ENCODE assay signal across 22 cellular contexts in genomic region chr21:37064841-37065240, GRCh38. TPM values are rescaled to one million over a fixed set of nuclear protein-coding genes. Genes with fewer than 3 reads are reported as not detected.
"Had no signal": no experiment of that assay in that cellular context is flagged by ENCODE, and none has a peak within 500 bp of the region (broad histone marks: within the 10 kb centered on the region; RNA-seq: fewer than 3 reads in every experiment).

No MANE protein-coding gene starts in this region.

- ATAC-seq: esophagus mucosa; gastroesophageal sphincter; heart right ventricle; left ventricle myocardium superior; mucosa of descending colon; stimulated activated naive B cell treated with anti-CD40 and anti-IgM and Interleukin-4, amounts not matched to agents 10 μg/mL and 1 μg/mL and 100 μg/mL, for 72 hours; upper lobe of right lung had no signal

- H3K27ac ChIP-seq: breast epithelium, coronary artery, gastroesophageal sphincter, heart right ventricle, neutrophil, parathyroid adenoma, sigmoid colon, upper lobe of right lung, VCaP had no signal

- H3K79me2 ChIP-seq: parathyroid adenoma had no signal

- H3K27me3 ChIP-seq: breast epithelium, gastroesophageal sphincter, heart right ventricle, neutrophil, sigmoid colon, upper lobe of right lung had no signal

- H3K9me3 ChIP-seq: breast epithelium, gastroesophageal sphincter, mucosa of descending colon, neutrophil, sigmoid colon, upper lobe of right lung had no signal

- H3K27ac Mint-ChIP-seq: activated naive CD8-positive, alpha-beta T cell treated with anti-CD3 and anti-CD28 coated beads, Interleukin-2, amount 10 ng/mL, durations not matched to agents 7 days and 5 days; immature natural killer cell; memory B cell; stimulated activated naive B cell treated with anti-CD40 and anti-IgM and Interleukin-4, amounts not matched to agents 10 μg/mL and 1 μg/mL and 100 μg/mL, for 72 hours had no signal

- H3K27me3 Mint-ChIP-seq: activated naive CD8-positive, alpha-beta T cell treated with anti-CD3 and anti-CD28 coated beads, Interleukin-2, amount 10 ng/mL, durations not matched to agents 7 days and 5 days; memory B cell; naive B cell; stimulated activated naive B cell treated with anti-CD40 and anti-IgM and Interleukin-4, amounts not matched to agents 10 μg/mL and 1 μg/mL and 100 μg/mL, for 72 hours had no signal

- H3K36me3 ChIP-seq: breast epithelium, neutrophil had no signal

- H3K4me1 ChIP-seq: breast epithelium, upper lobe of right lung had no signal

- H2AFZ ChIP-seq: parathyroid adenoma had no signal

- H3K9ac ChIP-seq: parathyroid adenoma had no signal

- H3K4me3 Mint-ChIP-seq: activated naive CD8-positive, alpha-beta T cell treated with anti-CD3 and anti-CD28 coated beads, Interleukin-2, amount 10 ng/mL, durations not matched to agents 7 days and 5 days; immature natural killer cell; memory B cell; naive B cell; stimulated activated naive B cell treated with anti-CD40 and anti-IgM and Interleukin-4, amounts not matched to agents 10 μg/mL and 1 μg/mL and 100 μg/mL, for 72 hours had no signal

- H3K4me3 ChIP-seq: breast epithelium, coronary artery, gastroesophageal sphincter, heart right ventricle, mucosa of descending colon, sigmoid colon, upper lobe of right lung had no signal

- DNase-seq: activated CD4-positive, alpha-beta T cell treated with anti-CD3 and anti-CD28 coated beads for 1 hour; activated CD4-positive, alpha-beta T cell treated with anti-CD3 and anti-CD28 coated beads, Interleukin-2, amount 50 U/mL, for 4 hours; activated naive CD4-positive, alpha-beta T cell treated with Interleukin-2 at 50 U/mL for 16 hours; activated naive CD8-positive, alpha-beta T cell treated with anti-CD3 and anti-CD28 coated beads, Interleukin-2, amount 10 ng/mL, durations not matched to agents 7 days and 5 days; heart right ventricle; immature natural killer cell; left ventricle myocardium superior; mucosa of descending colon; naive B cell; sigmoid colon; stimulated activated CD4-positive, alpha-beta T cell treated with anti-CD3 and anti-CD28 coated beads, Interleukin-4, amount 100 ng/mL, for 4 hours; stimulated activated naive B cell treated with anti-CD40 and anti-IgM and Interleukin-4, amounts not matched to agents 10 μg/mL and 1 μg/mL and 100 μg/mL, for 72 hours; T-helper 2 cell; upper lobe of right lung had no signal

- H3K9me3 Mint-ChIP-seq: activated naive CD8-positive, alpha-beta T cell treated with anti-CD3 and anti-CD28 coated beads, Interleukin-2, amount 10 ng/mL, durations not matched to agents 7 days and 5 days; immature natural killer cell; memory B cell; naive B cell; stimulated activated naive B cell treated with anti-CD40 and anti-IgM and Interleukin-4, amounts not matched to agents 10 μg/mL and 1 μg/mL and 100 μg/mL, for 72 hours had no signal

RNA-seq across cellular contexts. Expression of gene RIPPLY3, which starts 58.3 kb away (rescaled TPM):
- total RNA-seq: activated naive CD8-positive, alpha-beta T cell treated with anti-CD3 and anti-CD28 coated beads, Interleukin-2, amount 10 ng/mL, durations not matched to agents 7 days and 5 days; esophagus mucosa; gastroesophageal sphincter; heart right ventricle; left ventricle myocardium superior; mucosa of descending colon; sigmoid colon; upper lobe of right lung had no signal
- polyA plus RNA-seq: immature natural killer cell had no signal
